Comparison of ENCODE assay signal across 1 cellular context in the genomic region with DNA sequence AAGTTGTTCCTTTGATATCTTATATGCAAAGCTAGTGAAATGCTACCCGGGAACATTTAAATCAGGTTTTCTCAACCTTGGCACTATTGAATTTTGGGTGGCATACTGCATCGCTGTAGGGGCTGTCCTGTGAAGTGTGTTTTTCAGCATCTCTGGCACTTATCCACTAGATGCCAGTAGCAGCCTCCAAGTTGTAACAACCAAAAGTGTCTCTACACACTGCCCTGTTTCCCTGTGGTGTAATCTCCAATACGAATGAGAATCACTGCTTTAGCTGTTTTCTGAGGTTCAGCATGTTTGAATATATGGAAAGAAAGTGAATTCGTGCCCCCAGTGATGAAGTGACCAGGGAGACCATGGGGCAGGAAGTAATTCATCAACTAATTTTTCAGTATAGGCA.
TF ChIP-seq lines count a peak whose summit lies in the region.

No MANE protein-coding gene starts in this region.

TF ChIP-seq in A549, 52 proteins besides CTCF, POLR2A, EP300 and RAD21 (continued from another document):
- TF ChIP-seq, protein P1, sequence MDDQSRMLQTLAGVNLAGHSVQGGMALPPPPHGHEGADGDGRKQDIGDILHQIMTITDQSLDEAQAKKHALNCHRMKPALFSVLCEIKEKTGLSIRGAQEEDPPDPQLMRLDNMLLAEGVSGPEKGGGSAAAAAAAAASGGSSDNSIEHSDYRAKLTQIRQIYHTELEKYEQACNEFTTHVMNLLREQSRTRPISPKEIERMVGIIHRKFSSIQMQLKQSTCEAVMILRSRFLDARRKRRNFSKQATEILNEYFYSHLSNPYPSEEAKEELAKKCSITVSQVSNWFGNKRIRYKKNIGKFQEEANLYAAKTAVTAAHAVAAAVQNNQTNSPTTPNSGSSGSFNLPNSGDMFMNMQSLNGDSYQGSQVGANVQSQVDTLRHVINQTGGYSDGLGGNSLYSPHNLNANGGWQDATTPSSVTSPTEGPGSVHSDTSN (IDR thresholded peaks at IDR 0.05) = no peak
TF ChIP-seq in A549: peak in this region for 0.
